In the genomic region with DNA sequence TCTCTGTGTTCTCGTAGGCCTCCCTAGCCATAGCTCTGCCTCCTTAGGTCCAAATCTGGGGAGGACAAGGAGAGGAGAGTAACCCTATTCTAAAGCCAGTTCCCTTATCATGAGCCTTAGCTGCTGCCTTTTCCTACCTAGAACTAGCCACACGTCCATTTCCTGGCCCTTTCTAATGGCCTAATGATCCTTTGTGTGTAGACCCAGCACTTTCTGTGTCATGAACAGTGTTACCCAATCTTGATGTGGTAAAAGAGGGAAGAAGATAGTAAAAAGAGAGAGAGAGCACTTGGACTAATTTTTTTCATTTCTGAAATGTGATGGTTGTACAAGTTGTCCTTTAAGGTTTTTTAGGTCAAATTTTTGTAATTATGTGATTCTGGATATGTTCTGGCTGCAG, we compare ENCODE assay signal across 14 cellular contexts. TPM values are rescaled to one million over a fixed set of nuclear protein-coding genes. Genes with fewer than 3 reads are reported as not detected.
DNase-seq lines count a peak whose midpoint lies in the region; ATAC-seq and TF ChIP-seq lines count a peak whose summit lies in the region.
"Had no signal": no experiment of that assay in that cellular context is flagged by ENCODE, and none has a peak within 500 bp of the region (broad histone marks: within the 10 kb centered on the region; RNA-seq: fewer than 3 reads in every experiment).

No MANE protein-coding gene starts in this region.

- H2AFZ ChIP-seq in Loucy (ENCODE audit: low read length), result no peak overlapping the region

- H3K27me3 ChIP-seq in CD4-positive, alpha-beta memory T cell (ENCODE audit: insufficient read depth, low read length), result no peaks in the 10 kb centered on the region
- H3K27me3 ChIP-seq in Loucy (ENCODE audit: insufficient read depth, low read length, poor library complexity, severe bottlenecking) (no peaks in the 10 kb centered on the region), adipocyte (replicated peaks; ENCODE audit: control insufficient read depth, insufficient read depth, low read length) (no peaks in the 10 kb centered on the region), colonic mucosa (no peaks in the 10 kb centered on the region)
- H3K27me3 ChIP-seq: adrenal gland, heart left ventricle, tibial artery had no signal

- H3K4me2 ChIP-seq in Loucy (ENCODE audit: low read depth, low read length, poor library complexity, severe bottlenecking), result peak overlapping the region; percentile 7

- no peak overlapping the region for H3K4me3 Mint-ChIP-seq in CD4-positive, alpha-beta memory T cell
- H3K4me3 Mint-ChIP-seq in nephron progenitor cell, result no peak overlapping the region

- peaks cover 23 to 50% of the 10 kb centered on the region in 2 donors for H3K36me3 Mint-ChIP-seq in CD4-positive, alpha-beta memory T cell
- peaks cover 57% of the 10 kb centered on the region for H3K36me3 Mint-ChIP-seq in nephron progenitor cell (ENCODE audit: low read depth)

- peaks cover 4% of the 10 kb centered on the region for H3K4me1 ChIP-seq in CD4-positive, alpha-beta memory T cell (ENCODE audit: insufficient read depth, low read length)
- H3K4me1 ChIP-seq in Loucy (ENCODE audit: insufficient read depth, low read length, poor library complexity, severe bottlenecking), result peaks cover 11% of the 10 kb centered on the region
- peaks cover 22% of the 10 kb centered on the region for H3K4me1 ChIP-seq in adipocyte (ENCODE audit: control insufficient read depth, insufficient read depth, low read length)
- no peaks in the 10 kb centered on the region for H3K4me1 ChIP-seq in colonic mucosa

- CTCF ChIA-PET in CD4-positive, alpha-beta memory T cell (lab: Charles Lee; ENCODE audit: partially characterized antibody), result interaction anchor here (0.9 to 8.9 kb wide), 8 partner anchors 9 to 145 kb away, joined by 3 to 63 read pairs (median 3); no protein-coding TSS in a partner anchor

- peak overlapping the region in 6 of 7 donors; percentile 18 to 87 (median 62) for H3K27ac Mint-ChIP-seq in CD4-positive, alpha-beta memory T cell
- H3K27ac Mint-ChIP-seq in nephron progenitor cell, result peak overlapping the region; percentile 47

- H3K9ac ChIP-seq in Loucy (ENCODE audit: low read depth, low read length, poor library complexity, severe bottlenecking) (peak overlapping the region; percentile 48), adipocyte (ENCODE audit: low read length) (peak overlapping the region; percentile 68), colonic mucosa (ENCODE audit: low read depth in 2 of 2, low read length in 2 of 2) (no peak overlapping the region)

- H3K9me3 ChIP-seq in CD4-positive, alpha-beta memory T cell (ENCODE audit: control insufficient read depth in 1 of 2, low read length in 2 of 2), result no peaks in the 10 kb centered on the region
- H3K9me3 ChIP-seq in Loucy (ENCODE audit: insufficient read depth, low read depth, low read length) (no peaks in the 10 kb centered on the region), adipocyte (ENCODE audit: control insufficient read depth, low read length) (no peaks in the 10 kb centered on the region), colonic mucosa (no peaks in the 10 kb centered on the region)
- H3K9me3 ChIP-seq: adrenal gland, heart left ventricle, tibial artery had no signal

- H3K27ac ChIP-seq in CD4-positive, alpha-beta memory T cell (ENCODE audit: low read depth, low read length), result no peak overlapping the region
- no peak overlapping the region for H3K27ac ChIP-seq in colonic mucosa
- H3K27ac ChIP-seq: epithelial cell of prostate, tibial artery had no signal

- H3K4me1 Mint-ChIP-seq in CD4-positive, alpha-beta memory T cell, result peaks cover 8 to 34% (median 24%) of the 10 kb centered on the region in 4 donors
- no peaks in the 10 kb centered on the region for H3K4me1 Mint-ChIP-seq in nephron progenitor cell

- H3K27me3 Mint-ChIP-seq in CD4-positive, alpha-beta memory T cell, result no peaks in the 10 kb centered on the region
- no peaks in the 10 kb centered on the region for H3K27me3 Mint-ChIP-seq in nephron progenitor cell (ENCODE audit: low read depth, poor library complexity)

- intact Hi-C loops in CD4-positive, alpha-beta memory T cell (cut with micrococcal nuclease), result no loop called here
- intact Hi-C loops in colonic mucosa (cut with DNase I), result no loop called here

- H3K4me3 ChIP-seq in CD4-positive, alpha-beta memory T cell (ENCODE audit: low read length in 2 of 2), result no peak overlapping the region
- H3K4me3 ChIP-seq in Loucy (ENCODE audit: low read length, poor library complexity, severe bottlenecking), result no peak overlapping the region
- peak overlapping the region; percentile 67 for H3K4me3 ChIP-seq in adipocyte (ENCODE audit: low read length)
- no peak overlapping the region for H3K4me3 ChIP-seq in colonic mucosa
- H3K4me3 ChIP-seq: adrenal gland, heart left ventricle, tibial artery had no signal

- H3K36me3 ChIP-seq in CD4-positive, alpha-beta memory T cell (ENCODE audit: insufficient read depth, low read length), result peaks cover 24% of the 10 kb centered on the region
- H3K36me3 ChIP-seq in Loucy (ENCODE audit: insufficient read depth, low read length) (peaks cover 51% of the 10 kb centered on the region), adipocyte (ENCODE audit: control insufficient read depth, insufficient read depth, low read length, severe bottlenecking) (peaks cover 47% of the 10 kb centered on the region), colonic mucosa (peaks cover 14% of the 10 kb centered on the region)

- no peak for DNase-seq in CD4-positive, alpha-beta memory T cell
- DNase-seq in adipocyte (ENCODE audit: low read depth) (no peak), nephron progenitor cell (no peak), occipital lobe (lab: John Stamatoyannopoulos, UW) (no peak), colonic mucosa (no peak)
- DNase-seq: heart left ventricle, NCI-H1092, NCI-H2171 treated with DMSO at 0.1 percent for 48 hours had no signal

- peaks cover 11% of the 10 kb centered on the region for H4K20me1 ChIP-seq in Loucy (ENCODE audit: insufficient read depth, low read length, poor library complexity, severe bottlenecking)

- H3F3A ChIP-seq in Loucy (ENCODE audit: low read depth), result no peaks in the 10 kb centered on the region

- no peaks in the 10 kb centered on the region for H3K9me3 Mint-ChIP-seq in CD4-positive, alpha-beta memory T cell
- H3K9me3 Mint-ChIP-seq in nephron progenitor cell, result no peaks in the 10 kb centered on the region

- no peak for ATAC-seq in GM21423 (IDR thresholded peaks at IDR 0.05; ENCODE audit: unreplicated experiment)
- ATAC-seq in HG02623 (IDR thresholded peaks at IDR 0.05; ENCODE audit: unreplicated experiment), result no peak

- H3K79me2 ChIP-seq in Loucy (ENCODE audit: insufficient read depth, low read length), result peaks cover 65% of the 10 kb centered on the region

- POLR2A ChIA-PET in CD4-positive, alpha-beta memory T cell (lab: Charles Lee; ENCODE audit: partially characterized antibody), result interaction anchor here (1.3 kb wide), 1 partner anchor 18 kb away, joined by 3 read pairs; a partner anchor contains a TSS

- no peak for TF ChIP-seq CTCF in Loucy (conservative IDR thresholded peaks at IDR 0.05; ENCODE audit: low read length)
- TF ChIP-seq CTCF in nephron progenitor cell (IDR thresholded peaks at IDR 0.05), result no peak
- TF ChIP-seq CTCF in colonic mucosa (IDR thresholded peaks at IDR 0.05), result no peak

- no peaks in the 10 kb centered on the region for H3K9me2 ChIP-seq in Loucy (replicated peaks; ENCODE audit: low read depth, low read length)

RNA-seq across cellular contexts. Expression of a gene that starts 18.1 kb away (rescaled TPM):
- 100 to 1,000 TPM; 142 to 146 TPM for total RNA-seq in CD4-positive, alpha-beta memory T cell
- 10 to 100 TPM; 31.1 to 54.2 TPM for polyA plus RNA-seq in CD4-positive, alpha-beta memory T cell
- 43.8 TPM for total RNA-seq in occipital lobe
- 10 to 100 TPM; 53.8 to 55.3 TPM for total RNA-seq in colonic mucosa

RNA-seq across cellular contexts. Expression of a gene that starts 18.8 kb away (rescaled TPM):
- total RNA-seq in CD4-positive, alpha-beta memory T cell, result 1 to 10 TPM; 5.4 to 6.5 TPM
- polyA plus RNA-seq in CD4-positive, alpha-beta memory T cell, result under 1 TPM in 1 of 2 donors, not detected in 1; 0.13 TPM
- total RNA-seq in occipital lobe (17.0 TPM), colonic mucosa (100 to 1,000 TPM in 1 of 2 donors, 10 to 100 TPM in 1; 98.2 to 108 TPM)

RNA-seq across cellular contexts. Expression of a gene that starts 36.7 kb away (rescaled TPM):
- total RNA-seq in CD4-positive, alpha-beta memory T cell, result 100 to 1,000 TPM; 130 to 133 TPM
- polyA plus RNA-seq in CD4-positive, alpha-beta memory T cell, result 1 to 10 TPM; 6.0 to 8.3 TPM
- total RNA-seq in occipital lobe, result 89.2 TPM
- 10 to 100 TPM; 77.0 to 81.0 TPM for total RNA-seq in colonic mucosa

RNA-seq across cellular contexts. Expression of a gene that starts 58.0 kb away (rescaled TPM):
- total RNA-seq in CD4-positive, alpha-beta memory T cell, result 10 to 100 TPM; 14.8 to 15.1 TPM
- polyA plus RNA-seq in CD4-positive, alpha-beta memory T cell, result 10 to 100 TPM in 1 of 2 donors, 1 to 10 TPM in 1; 5.7 to 12.3 TPM
- total RNA-seq in occipital lobe, result 0.78 TPM
- total RNA-seq in colonic mucosa, result 10 to 100 TPM in 1 of 2 donors, 1 to 10 TPM in 1; 4.8 to 18.8 TPM

Comparison
In these comparisons a context has a peak if more than half of its experiments do, and no peak if none do; other contexts are left out.
1. H3K9ac ChIP-seq: peak in Loucy (single experiment) and adipocyte (single experiment); none in colonic mucosa (0 of 2).